Comparison of ENCODE assay signal across 8 cellular contexts in genomic region chr11:90204832-90205646, GRCh38. TPM values are rescaled to one million over a fixed set of nuclear protein-coding genes. Genes with fewer than 3 reads are reported as not detected.
DNase-seq lines count a peak whose midpoint lies in the region; ATAC-seq and TF ChIP-seq lines count a peak whose summit lies in the region.

No MANE protein-coding gene starts in this region.

- H3K9me3 Mint-ChIP-seq in activated T-cell treated with anti-CD3 and anti-CD28 coated beads, Interleukin-2, amount 50 U/mL, for 24 hours = no peaks in the 10 kb centered on the region
- no peaks in the 10 kb centered on the region for H3K9me3 Mint-ChIP-seq in chondrocyte (ENCODE audit: low read depth)

- H3K9me3 ChIP-seq in OCI-LY3 (ENCODE audit: insufficient read depth, low read length) = no peaks in the 10 kb centered on the region

- peak; percentile 76 for ATAC-seq in GM21381 (IDR thresholded peaks at IDR 0.05; ENCODE audit: unreplicated experiment)

- H3K4me3 Mint-ChIP-seq in activated T-cell treated with anti-CD3 and anti-CD28 coated beads, Interleukin-2, amount 50 U/mL, for 24 hours = no peak overlapping the region
- no peak overlapping the region for H3K4me3 Mint-ChIP-seq in chondrocyte (ENCODE audit: unreplicated experiment)

- no peak overlapping the region for H3K4me2 ChIP-seq in OCI-LY3 (ENCODE audit: low read length)

- H3K27me3 ChIP-seq in HL-60 (ENCODE audit: insufficient read depth, poor library complexity, severe bottlenecking) (no peaks in the 10 kb centered on the region), OCI-LY3 (ENCODE audit: low read depth, low read length) (no peaks in the 10 kb centered on the region)

- H3K27me3 Mint-ChIP-seq in activated T-cell treated with anti-CD3 and anti-CD28 coated beads, Interleukin-2, amount 50 U/mL, for 24 hours = no peaks in the 10 kb centered on the region
- H3K27me3 Mint-ChIP-seq in chondrocyte (ENCODE audit: low read depth) = no peaks in the 10 kb centered on the region

- TF ChIP-seq POLR2A in lower leg skin (IDR thresholded peaks at IDR 0.05) = no peak

- peaks cover 26% of the 10 kb centered on the region for H3K79me2 ChIP-seq in OCI-LY3 (ENCODE audit: low read length)

- H3K36me3 Mint-ChIP-seq in activated T-cell treated with anti-CD3 and anti-CD28 coated beads, Interleukin-2, amount 50 U/mL, for 24 hours (ENCODE audit: low read depth) = peaks cover 91% of the 10 kb centered on the region
- H3K36me3 Mint-ChIP-seq in chondrocyte (ENCODE audit: low read depth) = peaks cover 15% of the 10 kb centered on the region

- H2AFZ ChIP-seq in OCI-LY3 (ENCODE audit: low read depth, low read length) = no peak overlapping the region

- no peaks in the 10 kb centered on the region for H3K4me1 ChIP-seq in OCI-LY3 (ENCODE audit: low read length)

- H3K27ac Mint-ChIP-seq in activated T-cell treated with anti-CD3 and anti-CD28 coated beads, Interleukin-2, amount 50 U/mL, for 24 hours = peak overlapping the region; percentile 63
- H3K27ac Mint-ChIP-seq in chondrocyte (ENCODE audit: unreplicated experiment) = peak overlapping the region; percentile 87

- H3K4me3 ChIP-seq in HL-60 (replicated peaks; ENCODE audit: insufficient read depth, low read length) = no peak overlapping the region
- H3K4me3 ChIP-seq in OCI-LY3 (ENCODE audit: low read length) = no peak overlapping the region
- no peak overlapping the region for H3K4me3 ChIP-seq in lower leg skin (ENCODE audit: low read depth, poor library complexity, severe bottlenecking)

- H3K27ac ChIP-seq in HL-60 (replicated peaks) (no peak overlapping the region), OCI-LY3 (ENCODE audit: low read length) (no peak overlapping the region)

- DNase-seq in activated T-cell treated with anti-CD3 and anti-CD28 coated beads, Interleukin-2, amount 50 U/mL, for 24 hours = no peak
- DNase-seq in activated T-cell treated with anti-CD3 and anti-CD28 coated beads, Interleukin-2, amount 50 U/mL, for 48 hours = no peak
- DNase-seq in HL-60 (ENCODE audit: low read depth in 1 of 2, low spot score in 1 of 2) (no peak), chondrocyte (ENCODE audit: low spot score) (no peak), midbrain (lab: John Stamatoyannopoulos, UW) (peak; percentile 72), lower leg skin (ENCODE audit: low spot score in 2 of 2) (no peak)

- H3K36me3 ChIP-seq in OCI-LY3 (replicated peaks; ENCODE audit: low read depth, low read length) = peaks cover 54% of the 10 kb centered on the region

- H4K20me1 ChIP-seq in OCI-LY3 (ENCODE audit: insufficient read depth, low read length) = no peaks in the 10 kb centered on the region

- peaks cover 29% of the 10 kb centered on the region for H3K4me1 Mint-ChIP-seq in activated T-cell treated with anti-CD3 and anti-CD28 coated beads, Interleukin-2, amount 50 U/mL, for 24 hours (ENCODE audit: low read depth)
- H3K4me1 Mint-ChIP-seq in chondrocyte (ENCODE audit: low read depth) = peaks cover 17% of the 10 kb centered on the region

- TF ChIP-seq CTCF in HL-60 (IDR thresholded peaks at IDR 0.05; ENCODE audit: insufficient read depth, low read length) = peak; percentile 82
- TF ChIP-seq CTCF in OCI-LY3 (IDR thresholded peaks at IDR 0.05; ENCODE audit: low read depth, low read length) = peak; percentile 91
- peak; percentile 93 for TF ChIP-seq CTCF in chondrocyte (IDR thresholded peaks at IDR 0.05)
- TF ChIP-seq CTCF in lower leg skin (IDR thresholded peaks at IDR 0.05) = no peak

- 13 to 14% methylated on average over 3 of the region's 3 CpGs for WGBS in lower leg skin, 2 donors

- intact Hi-C loops in lower leg skin (cut with DNase I; ENCODE audit: low total_unique reads) = no loop called here

- no peak overlapping the region for H3K9ac ChIP-seq in OCI-LY3 (ENCODE audit: low read length)

RNA-seq across cellular contexts. Expression of gene CHORDC1, which starts 17.8 kb away (rescaled TPM):
- total RNA-seq in chondrocyte = 30.7 to 31.9 TPM (median 31.0 TPM) in 3 replicates
- total RNA-seq in lower leg skin = 10 to 100 TPM; 18.8 to 29.8 (median 23.3) TPM

Comparison
In these comparisons a context has a peak if more than half of its experiments do, and no peak if none do; other contexts are left out.
1. CTCF ChIP-seq: peak in HL-60 (single experiment), OCI-LY3 (single experiment) and chondrocyte (single experiment); none in lower leg skin (0 of 3).